20 cellular contexts compared by ENCODE assay signal in genomic region chr10:96082748-96083147, GRCh38.
"Had no signal": no experiment of that assay in that cellular context is flagged by ENCODE, and none has a peak within 500 bp of the region (broad histone marks: within the 10 kb centered on the region; RNA-seq: fewer than 3 reads in every experiment).

No MANE protein-coding gene starts in this region.

- H3K27me3 Mint-ChIP-seq: dendritic cell treated with granulocyte-macrophage colony-stimulating factor and Interleukin-4, amounts not matched to agents 40 ng/mL and 50 ng/mL, for 4 days; effector memory CD8-positive, alpha-beta T cell; naive B cell; stimulated activated naive B cell treated with anti-CD40 and anti-IgM and Interleukin-4, amounts not matched to agents 10 μg/mL and 1 μg/mL and 100 μg/mL, for 72 hours had no signal

- H3K4me3 ChIP-seq: esophagus muscularis mucosa, gastrocnemius medialis, psoas muscle, sigmoid colon, skin epidermis, stomach, thoracic aorta, transverse colon had no signal

- DNase-seq: effector memory CD8-positive, alpha-beta T cell; gastrocnemius medialis; immature natural killer cell; mesendoderm; naive B cell; psoas muscle; retina; sigmoid colon; stimulated activated CD4-positive, alpha-beta T cell treated with anti-CD3 and anti-CD28 coated beads, Interleukin-2, amount 100 ng/mL, for 24 hours; stimulated activated CD4-positive, alpha-beta T cell treated with anti-CD3 and anti-CD28 coated beads, Interleukin-4, amount 100 ng/mL, for 4 hours; stimulated activated naive B cell treated with anti-CD40 and anti-IgM and Interleukin-4, amounts not matched to agents 10 μg/mL and 1 μg/mL and 100 μg/mL, for 72 hours; stomach; substantia nigra; transverse colon had no signal

- H3K4me1 ChIP-seq: esophagus muscularis mucosa, gastrocnemius medialis, psoas muscle, sigmoid colon, stomach, transverse colon had no signal

- H3K4me3 Mint-ChIP-seq: dendritic cell treated with granulocyte-macrophage colony-stimulating factor and Interleukin-4, amounts not matched to agents 40 ng/mL and 50 ng/mL, for 4 days; effector memory CD8-positive, alpha-beta T cell; immature natural killer cell; naive B cell; nephron; stimulated activated naive B cell treated with anti-CD40 and anti-IgM and Interleukin-4, amounts not matched to agents 10 μg/mL and 1 μg/mL and 100 μg/mL, for 72 hours had no signal

- ATAC-seq: effector memory CD8-positive, alpha-beta T cell; gastrocnemius medialis; psoas muscle; stimulated activated naive B cell treated with anti-CD40 and anti-IgM and Interleukin-4, amounts not matched to agents 10 μg/mL and 1 μg/mL and 100 μg/mL, for 72 hours had no signal

- H3K9me3 Mint-ChIP-seq: dendritic cell treated with granulocyte-macrophage colony-stimulating factor and Interleukin-4, amounts not matched to agents 40 ng/mL and 50 ng/mL, for 4 days; effector memory CD8-positive, alpha-beta T cell; immature natural killer cell; naive B cell; nephron; stimulated activated naive B cell treated with anti-CD40 and anti-IgM and Interleukin-4, amounts not matched to agents 10 μg/mL and 1 μg/mL and 100 μg/mL, for 72 hours had no signal

- H3K36me3 ChIP-seq: gastrocnemius medialis, transverse colon had no signal

- H3K9me3 ChIP-seq: esophagus muscularis mucosa, gastrocnemius medialis, psoas muscle, sigmoid colon, stomach, thoracic aorta, transverse colon had no signal

- H3K27ac Mint-ChIP-seq: dendritic cell treated with granulocyte-macrophage colony-stimulating factor and Interleukin-4, amounts not matched to agents 40 ng/mL and 50 ng/mL, for 4 days; effector memory CD8-positive, alpha-beta T cell; immature natural killer cell; naive B cell; nephron; stimulated activated naive B cell treated with anti-CD40 and anti-IgM and Interleukin-4, amounts not matched to agents 10 μg/mL and 1 μg/mL and 100 μg/mL, for 72 hours had no signal

- H3K4me1 Mint-ChIP-seq: immature natural killer cell, nephron had no signal

- H3K27me3 ChIP-seq: esophagus muscularis mucosa, gastrocnemius medialis, sigmoid colon, stomach, transverse colon had no signal

- H3K27ac ChIP-seq: epithelial cell of prostate, esophagus muscularis mucosa, gastrocnemius medialis, psoas muscle, sigmoid colon, skin epidermis, stomach, thoracic aorta, transverse colon had no signal
